Comparison of ENCODE assay signal across 8 cellular contexts in the genomic region with DNA sequence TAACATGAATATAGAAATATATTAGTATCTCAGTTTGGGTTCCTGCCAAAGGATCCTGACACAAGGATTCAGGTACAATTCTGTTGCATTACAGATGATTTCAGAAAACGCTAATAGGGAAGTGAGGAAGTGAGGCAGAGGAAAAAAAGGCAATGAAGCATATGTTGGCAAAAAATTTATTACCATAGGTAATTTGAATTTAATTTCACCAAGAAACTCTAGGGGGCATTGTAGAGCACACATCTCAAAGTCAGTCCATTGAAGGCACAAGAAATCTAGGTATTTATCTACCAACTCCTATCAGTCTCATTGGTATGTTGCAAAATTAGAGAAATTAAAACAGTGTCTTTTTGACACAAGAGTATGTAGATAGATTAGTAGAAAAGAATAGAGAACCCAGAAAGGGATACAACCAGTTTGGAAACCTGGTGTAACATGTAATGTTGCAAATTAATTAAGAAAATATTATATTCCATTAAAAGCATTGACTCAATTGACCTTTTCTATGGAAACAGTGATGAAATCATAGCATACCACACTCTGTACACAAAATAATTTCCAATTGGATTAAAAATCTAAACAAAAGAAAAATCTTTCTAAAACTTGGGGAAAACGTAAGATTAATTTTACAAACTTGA.
DNase-seq lines count a peak whose midpoint lies in the region; TF ChIP-seq lines count a peak whose summit lies in the region.

No MANE protein-coding gene starts in this region.

- H3K27me3 ChIP-seq in effector memory CD4-positive, alpha-beta T cell (replicated peaks; ENCODE audit: control insufficient read depth, insufficient read depth, low read length, poor library complexity, severe bottlenecking), result no peaks in the 10 kb centered on the region

- peak; percentile 10 for DNase-seq in DMS153 treated with DMSO at 0.1 percent for 48 hours (lab: John Stamatoyannopoulos, UW; ENCODE audit: unreplicated experiment)
- no peak for DNase-seq in DMS153 (lab: John Stamatoyannopoulos, UW)
- DNase-seq in LoVo (ENCODE audit: low spot score), result peak; percentile 43
- no peak for DNase-seq in astrocyte of the cerebellum (ENCODE audit: low read depth)
- DNase-seq in myocyte (ENCODE audit: low read depth), result peak; percentile 19
- no peak for DNase-seq in effector memory CD4-positive, alpha-beta T cell
- no peak for DNase-seq in head of caudate nucleus
- DNase-seq in stimulated activated CD4-positive, alpha-beta T cell treated with anti-CD3 and anti-CD28 coated beads, Interleukin-4, amount 100 ng/mL, for 4 hours, result no peak

- no peaks in the 10 kb centered on the region for H3K4me1 ChIP-seq in effector memory CD4-positive, alpha-beta T cell (ENCODE audit: control insufficient read depth, insufficient read depth, low read length, poor library complexity, severe bottlenecking)

- intact Hi-C loops in head of caudate nucleus (cut with DNase I), result no loop called here

- TF ChIP-seq CTCF in astrocyte of the cerebellum (IDR thresholded peaks at IDR 0.05; ENCODE audit: low read depth, low read length, missing control alignments), result peak; percentile 14

- no peaks in the 10 kb centered on the region for H3K36me3 ChIP-seq in effector memory CD4-positive, alpha-beta T cell (ENCODE audit: control insufficient read depth, insufficient read depth, low read length)

- H3K9me3 ChIP-seq in effector memory CD4-positive, alpha-beta T cell (ENCODE audit: control insufficient read depth, low read length), result no peaks in the 10 kb centered on the region

- no peak overlapping the region for H3K4me3 ChIP-seq in astrocyte of the cerebellum (ENCODE audit: low read depth, low read length)
- H3K4me3 ChIP-seq in effector memory CD4-positive, alpha-beta T cell (ENCODE audit: insufficient read depth, low read depth, low read length, poor library complexity, severe bottlenecking), result no peak overlapping the region

- in situ Hi-C loops in astrocyte of the cerebellum (cut with HindIII; ENCODE audit: low sequenced_read_pairs), result no loop called here

- H3K27ac ChIP-seq in effector memory CD4-positive, alpha-beta T cell (ENCODE audit: insufficient read depth, low read length, poor library complexity, severe bottlenecking), result no peak overlapping the region

Comparison
In these comparisons a context has a peak if more than half of its experiments do, and no peak if none do; other contexts are left out.
1. DNase-seq: peak in DMS153 treated with DMSO at 0.1 percent for 48 hours (single experiment), LoVo (single experiment) and myocyte (single experiment); none in DMS153 (single experiment), astrocyte of the cerebellum (single experiment), effector memory CD4-positive, alpha-beta T cell (0 of 3), head of caudate nucleus (0 of 42) and stimulated activated CD4-positive, alpha-beta T cell treated with anti-CD3 and anti-CD28 coated beads, Interleukin-4, amount 100 ng/mL, for 4 hours (0 of 2).